Comparison of ENCODE assay signal across 9 cellular contexts in genomic region chrX:10633722-10634121, GRCh38. TPM values are rescaled to one million over a fixed set of nuclear protein-coding genes. Genes with fewer than 3 reads are reported as not detected.
A peak's percentile ranks its signal among the peaks of the same experiment; 100 is the strongest.
DNase-seq lines count a peak whose midpoint lies in the region; ATAC-seq, FAIRE-seq and TF ChIP-seq lines count a peak whose summit lies in the region.
"Had no signal": no experiment of that assay in that cellular context is flagged by ENCODE, and none has a peak within 500 bp of the region (broad histone marks: within the 10 kb centered on the region; RNA-seq: fewer than 3 reads in every experiment).

No MANE protein-coding gene starts in this region.

- FAIRE-seq in frontal cortex (lab: Jason Lieb, UNC), result no peak

- ATAC-seq in HG02885 (IDR thresholded peaks at IDR 0.05; ENCODE audit: poor library complexity, unreplicated experiment), result no peak

- H3K27me3 ChIP-seq in HUES64 (ENCODE audit: insufficient read depth, low read length) (no peaks in the 10 kb centered on the region), SJSA1 (replicated peaks) (no peaks in the 10 kb centered on the region), stomach smooth muscle (ENCODE audit: control insufficient read depth in 1 of 2, insufficient read depth in 2 of 2, low read length in 2 of 2) (peaks cover 0 to 2% of the 10 kb centered on the region in 2 donors), esophagus muscularis mucosa (no peaks in the 10 kb centered on the region)

- H3K9me3 ChIP-seq in HUES64 (ENCODE audit: insufficient read depth, low read depth, low read length) (no peaks in the 10 kb centered on the region), SJSA1 (replicated peaks) (no peaks in the 10 kb centered on the region), stomach smooth muscle (ENCODE audit: control insufficient read depth in 2 of 2, low read length in 2 of 2) (no peaks in the 10 kb centered on the region), esophagus muscularis mucosa (peaks cover 0 to 6% (median 0%) of the 10 kb centered on the region in 4 donors)

- DNase-seq in SJSA1 (ENCODE audit: low read depth in 1 of 2, low spot score in 2 of 2) (peak; percentile 73 to 81), head of caudate nucleus (peak in 39 of 42 donors; percentile 7 to 81 (median 46)), esophagus muscularis mucosa (ENCODE audit: extremely low spot score) (no peak), GM10266 (ENCODE audit: extremely low spot score) (no peak), frontal cortex (ENCODE audit: low spot score in 2 of 2) (no peak)
- DNase-seq: stimulated activated naive CD4-positive, alpha-beta T cell had no signal

- TF ChIP-seq POLR2A in esophagus muscularis mucosa (IDR thresholded peaks at IDR 0.05; ENCODE audit: low read depth), result no peak

- no peak for TF ChIP-seq CTCF in esophagus muscularis mucosa (IDR thresholded peaks at IDR 0.05)
- no peak for TF ChIP-seq CTCF in GM10266 (IDR thresholded peaks at IDR 0.05; ENCODE audit: control insufficient read depth, insufficient read depth, low read depth, missing control alignments)

- H3K27ac ChIP-seq in HUES64 (ENCODE audit: low read depth, low read length) (peak overlapping the region; percentile 67; the same call in 1 of the 2 replicates), SJSA1 (peak overlapping the region; percentile 92), stomach smooth muscle (ENCODE audit: low read length) (peak overlapping the region; percentile 13), esophagus muscularis mucosa (replicated peaks in 1 of 4) (peak overlapping the region in 2 of 4 donors; percentile 26 to 48)

- no peaks in the 10 kb centered on the region for H3K36me3 ChIP-seq in HUES64 (ENCODE audit: insufficient read depth, low read length)
- H3K36me3 ChIP-seq in SJSA1, result no peaks in the 10 kb centered on the region
- H3K36me3 ChIP-seq in stomach smooth muscle (ENCODE audit: control insufficient read depth in 2 of 2, insufficient read depth in 2 of 2, low read length in 2 of 2), result no peaks in the 10 kb centered on the region
- H3K36me3 ChIP-seq in esophagus muscularis mucosa, result no peaks in the 10 kb centered on the region

- H3K4me1 ChIP-seq in HUES64 (ENCODE audit: insufficient read depth, low read length) (peaks cover 16% of the 10 kb centered on the region), SJSA1 (replicated peaks) (peaks cover 54% of the 10 kb centered on the region), stomach smooth muscle (ENCODE audit: control insufficient read depth, insufficient read depth, low read length) (no peaks in the 10 kb centered on the region), esophagus muscularis mucosa (peaks cover 0 to 27% (median 19%) of the 10 kb centered on the region in 4 donors)

- H3K4me3 ChIP-seq in HUES64 (ENCODE audit: low read length) (no peak overlapping the region), SJSA1 (no peak overlapping the region), stomach smooth muscle (ENCODE audit: low read length in 2 of 2) (no peak overlapping the region), esophagus muscularis mucosa (no peak overlapping the region)

- WGBS in HUES64, result 38% methylated on average over 2 of the region's 2 CpGs
- 22% methylated on average over 2 of the region's 2 CpGs for WGBS in esophagus muscularis mucosa

- intact Hi-C loops in head of caudate nucleus (cut with DNase I) (loop anchor here (10.0 kb wide), 1 partner anchor 449 kb away; no protein-coding TSS in a partner anchor), esophagus muscularis mucosa (cut with DNase I) (loop anchor here (10.0 kb wide), 1 partner anchor 91 kb away; no protein-coding TSS in a partner anchor)

- H3K9ac ChIP-seq in HUES64 (ENCODE audit: low read depth, low read length) (no peak overlapping the region), stomach smooth muscle (ENCODE audit: low read length in 2 of 2) (no peak overlapping the region)

- no peak for TF ChIP-seq EP300 in esophagus muscularis mucosa (IDR thresholded peaks at IDR 0.05)

RNA-seq across cellular contexts. Expression of gene MID1, which starts 13.3 kb away (rescaled TPM):
- polyA plus RNA-seq in HUES64 (2013, experiment 1 of 2), result 24.4 TPM
- polyA plus RNA-seq in HUES64 (2013, experiment 2 of 2), result 27.3 TPM
- total RNA-seq in SJSA1 (2014; rRNA removed; shearing (Covaris generic)), result 9.4 and 14.8 TPM in 2 replicates
- total RNA-seq in esophagus muscularis mucosa (10 to 100 TPM; 11.2 to 22.0 (median 16.2) TPM), frontal cortex (7.7 TPM)

Comparison
In these comparisons a context has a peak if more than half of its experiments do, and no peak if none do; other contexts are left out.
1. DNase-seq: peak in SJSA1 (2 of 2) and head of caudate nucleus (39 of 42); none in esophagus muscularis mucosa (single experiment), GM10266 (single experiment) and frontal cortex (0 of 2).